Comparison of ENCODE assay signal across 8 cellular contexts in the genomic region with DNA sequence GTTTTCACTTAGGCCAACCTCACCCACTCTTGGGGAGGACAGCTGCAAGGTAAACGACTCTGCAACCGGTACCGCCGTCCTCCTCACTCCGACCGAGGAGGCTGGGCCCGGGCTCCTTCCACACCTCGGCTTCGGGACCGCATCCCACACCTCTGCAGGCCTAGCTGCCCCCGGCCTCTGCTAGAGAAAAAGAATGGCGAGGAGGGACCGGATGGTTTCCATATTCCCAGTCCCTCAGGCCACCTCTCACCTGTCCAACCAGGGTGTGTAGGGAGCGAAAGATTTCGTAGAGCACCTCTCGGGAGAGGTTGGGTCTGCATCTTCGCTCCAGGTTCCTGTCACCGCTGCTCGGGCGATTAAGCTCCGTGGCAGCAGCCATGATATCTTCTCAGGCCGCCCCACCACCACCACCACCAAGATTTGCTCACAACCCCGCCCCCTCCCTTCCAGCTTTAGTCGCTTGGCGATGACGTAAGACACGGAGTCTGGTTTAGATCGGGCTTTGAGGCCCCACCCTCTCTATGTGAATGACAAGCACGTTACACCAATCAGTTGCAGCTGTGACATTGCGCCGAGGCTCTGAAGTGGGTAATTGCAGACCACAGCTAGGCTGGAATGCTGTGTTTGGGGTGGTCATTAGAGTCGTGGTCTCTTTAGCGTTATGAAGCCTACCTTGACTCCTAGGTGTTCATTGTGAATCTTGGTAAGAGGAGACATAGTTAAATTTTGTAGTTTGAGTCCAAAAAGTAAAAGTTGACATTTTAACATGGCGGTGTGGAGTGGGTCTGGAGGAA.
DNase-seq lines count a peak whose midpoint lies in the region; ATAC-seq lines count a peak whose summit lies in the region.

A gene with protein sequence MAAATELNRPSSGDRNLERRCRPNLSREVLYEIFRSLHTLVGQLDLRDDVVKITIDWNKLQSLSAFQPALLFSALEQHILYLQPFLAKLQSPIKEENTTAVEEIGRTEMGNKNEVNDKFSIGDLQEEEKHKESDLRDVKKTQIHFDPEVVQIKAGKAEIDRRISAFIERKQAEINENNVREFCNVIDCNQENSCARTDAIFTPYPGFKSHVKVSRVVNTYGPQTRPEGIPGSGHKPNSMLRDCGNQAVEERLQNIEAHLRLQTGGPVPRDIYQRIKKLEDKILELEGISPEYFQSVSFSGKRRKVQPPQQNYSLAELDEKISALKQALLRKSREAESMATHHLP (minus strand): TSS at position 428 of the 794 bp plus-strand sequence. CDS start 49 bp downstream, at position 379.

- H3K9me3 Mint-ChIP-seq in central memory CD8-positive, alpha-beta T cell = peaks cover 5% of the 10 kb centered on the region

- ATAC-seq in GM19025 (IDR thresholded peaks at IDR 0.05; ENCODE audit: low read depth, unreplicated experiment) (peak; percentile 95), HG03342 (IDR thresholded peaks at IDR 0.05; ENCODE audit: unreplicated experiment) (peak; percentile 98)
- ATAC-seq in central memory CD8-positive, alpha-beta T cell (replicated peaks; ENCODE audit: extremely low read depth, poor library complexity, severe bottlenecking) = peak; percentile 95

- H3K4me1 Mint-ChIP-seq in central memory CD8-positive, alpha-beta T cell = peaks cover 33% of the 10 kb centered on the region

- peaks cover 26% of the 10 kb centered on the region for H3K27me3 Mint-ChIP-seq in central memory CD8-positive, alpha-beta T cell

- DNase-seq in AG08395 (ENCODE audit: low spot score) (peak; percentile 98), NCI-H446 (lab: John Stamatoyannopoulos, UW) (peak; percentile 98), islet precursor cell (peak; percentile 98)
- DNase-seq in activated CD4-positive, CD25-positive, alpha-beta regulatory T cell treated with anti-CD3 and anti-CD28 coated beads, Interleukin-2, amount 50 U/mL, for 16 hours (ENCODE audit: low read depth, low spot score) = peak; percentile 89
- peak; percentile 57 to 73 for DNase-seq in central memory CD8-positive, alpha-beta T cell (ENCODE audit: low spot score in 2 of 2)
- DNase-seq in stimulated activated CD4-positive, alpha-beta T cell treated with anti-CD3 and anti-CD28 coated beads, Interleukin-12 subunit alpha, Interleukin-12 subunit beta, amount 100 ng/mL, for 48 hours (ENCODE audit: low read depth in 2 of 3, low spot score in 1 of 3) = peak; percentile 85 to 91 (median 89)

- peaks cover 16% of the 10 kb centered on the region for H3K36me3 Mint-ChIP-seq in central memory CD8-positive, alpha-beta T cell (ENCODE audit: insufficient read depth)

- peak within 1 kb of the TSS; percentile 99 for H3K4me3 Mint-ChIP-seq in central memory CD8-positive, alpha-beta T cell

- H3K27ac Mint-ChIP-seq in central memory CD8-positive, alpha-beta T cell (ENCODE audit: low read depth) = peak within 1 kb of the TSS; percentile 92

Comparison
In these comparisons a context has a peak if more than half of its experiments do, and no peak if none do; other contexts are left out.
1. Peak in every context shown above with its lines: DNase-seq and ATAC-seq.